ENCODE assay signal across 27 cellular contexts in the genomic region with DNA sequence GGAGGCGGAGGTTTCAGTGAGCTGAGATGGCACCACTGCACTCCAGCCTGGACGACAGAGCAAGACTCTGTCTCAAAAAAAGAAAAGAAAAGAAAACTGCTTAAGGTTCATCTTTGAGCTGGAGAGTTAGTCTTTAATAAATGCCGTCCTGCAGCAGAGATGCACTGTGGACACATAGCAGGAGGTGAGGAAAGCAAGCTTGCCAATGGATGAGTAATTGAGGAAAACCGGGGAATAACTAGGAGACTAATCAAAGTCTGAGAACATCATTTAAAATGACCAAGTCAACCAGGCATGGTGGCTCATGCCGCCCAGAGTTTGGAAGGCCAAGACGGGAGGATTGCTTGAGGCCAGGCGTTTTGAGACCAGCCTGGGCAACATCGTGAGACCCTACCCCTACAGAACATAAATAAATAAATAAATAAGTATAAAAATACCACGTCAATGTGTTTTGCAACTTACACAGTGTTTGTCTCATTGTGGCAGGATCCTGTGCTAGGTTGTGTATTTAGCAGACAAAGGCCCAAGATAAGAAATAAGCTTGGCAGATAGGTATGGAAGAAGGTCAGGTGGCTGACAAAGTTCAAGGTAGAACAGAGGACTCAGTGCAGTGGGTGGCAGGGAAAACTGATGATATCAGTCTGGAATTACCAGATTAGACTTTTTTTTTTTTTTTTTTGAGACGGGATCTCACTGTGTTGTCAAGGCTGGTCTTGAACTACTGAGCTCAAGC.
"Had no signal": no experiment of that assay in that cellular context is flagged by ENCODE, and none has a peak within 500 bp of the region (broad histone marks: within the 10 kb centered on the region; RNA-seq: fewer than 3 reads in every experiment).

No MANE protein-coding gene starts in this region.

- H3K4me1 ChIP-seq: esophagus muscularis mucosa, gastroesophageal sphincter, heart right ventricle had no signal

- ATAC-seq: activated T-cell treated with anti-CD3 and anti-CD28 coated beads, Interleukin-2, amount 50 U/mL, for 4 hours; activated T-helper 17 cell treated with anti-CD3 and anti-CD28 coated beads, Interleukin-2, amount 50 U/mL, for 72 hours; effector memory CD8-positive, alpha-beta T cell; gastroesophageal sphincter; heart right ventricle; WTC11 had no signal

- H3K36me3 ChIP-seq: brain microvascular endothelial cell, esophagus muscularis mucosa, gastroesophageal sphincter, heart right ventricle had no signal

- H3K9me3 ChIP-seq: esophagus muscularis mucosa, gastroesophageal sphincter, heart right ventricle had no signal

- H3K27ac ChIP-seq: brain microvascular endothelial cell, coronary artery, dorsolateral prefrontal cortex, esophagus muscularis mucosa, gastroesophageal sphincter, heart right ventricle, hepatocyte, VCaP had no signal

- H3K4me3 ChIP-seq: coronary artery, dorsolateral prefrontal cortex, esophagus muscularis mucosa, gastroesophageal sphincter, heart right ventricle, hepatocyte had no signal

- DNase-seq: activated CD4-positive, alpha-beta memory T cell treated with anti-CD3 and anti-CD28 coated beads, Interleukin-2, amount 10 ng/mL, durations not matched to agents 7 days and 5 days; activated CD4-positive, alpha-beta T cell treated with anti-CD3 and anti-CD28 coated beads for 1 hour; activated CD4-positive, alpha-beta T cell treated with anti-CD3 and anti-CD28 coated beads for 4 hours; activated CD4-positive, alpha-beta T cell treated with anti-CD3 and anti-CD28 coated beads, Interleukin-2, amount 10 ng/mL, durations not matched to agents 7 days and 5 days; activated CD4-positive, alpha-beta T cell treated with anti-CD3 and anti-CD28 coated beads, Interleukin-2, amount 50 U/mL, for 4 hours; activated CD8-positive, alpha-beta memory T cell treated with anti-CD3 and anti-CD28 coated beads, Interleukin-2, amount 50 U/mL, for 48 hours; activated effector memory CD4-positive, alpha-beta T cell treated with Interleukin-2 at 50 U/mL for 16 hours; activated gamma-delta T cell treated with Interleukin-2 at 50 U/mL for 16 hours; activated naive CD4-positive, alpha-beta T cell treated with anti-CD3 and anti-CD28 coated beads, Interleukin-2, amount 50 U/mL, for 16 hours; activated naive CD4-positive, alpha-beta T cell treated with Interleukin-2 at 50 U/mL for 16 hours; activated T-cell treated with anti-CD3 and anti-CD28 coated beads, Interleukin-2, amount 50 U/mL, for 4 hours; amniotic stem cell; anterior cingulate cortex; brain microvascular endothelial cell; dorsolateral prefrontal cortex; effector memory CD8-positive, alpha-beta T cell; erythroblast; foreskin melanocyte; heart right ventricle; T-helper 2 cell had no signal

- H3K27me3 ChIP-seq: brain microvascular endothelial cell, dorsolateral prefrontal cortex, gastroesophageal sphincter, heart right ventricle, hepatocyte had no signal
